ENCODE assay signal across 8 cellular contexts in the genomic region with DNA sequence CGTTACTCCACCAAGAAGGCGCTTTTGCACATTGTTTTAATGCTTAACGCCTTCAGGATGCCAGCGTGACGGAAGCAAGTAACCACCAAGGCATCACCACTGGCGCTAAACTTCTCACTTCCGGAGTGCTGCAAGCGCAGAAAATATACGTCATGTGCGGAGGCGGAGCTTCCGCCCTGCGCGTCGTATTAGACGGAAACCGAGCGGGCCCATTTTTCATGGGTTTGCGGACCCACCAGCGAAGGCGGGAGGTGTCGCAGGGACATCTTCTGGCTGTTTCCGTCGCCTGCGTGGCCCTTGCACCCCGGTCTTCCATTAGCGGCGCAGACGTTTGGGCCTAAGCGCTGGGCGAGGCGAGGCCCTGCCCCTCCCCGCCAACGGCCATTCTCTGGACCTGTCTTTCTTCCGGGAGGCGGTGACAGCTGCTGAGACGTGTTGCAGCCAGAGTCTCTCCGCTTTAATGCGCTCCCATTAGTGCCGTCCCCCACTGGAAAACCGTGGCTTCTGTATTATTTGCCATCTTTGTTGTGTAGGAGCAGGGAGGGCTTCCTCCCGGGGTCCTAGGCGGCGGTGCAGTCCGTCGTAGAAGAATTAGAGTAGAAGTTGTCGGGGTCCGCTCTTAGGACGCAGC. TPM values are rescaled to one million over a fixed set of nuclear protein-coding genes. Genes with fewer than 3 reads are reported as not detected.
DNase-seq lines count a peak whose midpoint lies in the region; ATAC-seq and TF ChIP-seq lines count a peak whose summit lies in the region.

A gene (plus strand): TSS at position 403 of the 631 bp plus-strand sequence. CDS start 235 bp downstream, outside the sequence.

- TF ChIP-seq POLR2A in Peyer's patch (IDR thresholded peaks at IDR 0.05), result peak; percentile 80 to 82

- H3K27me3 ChIP-seq in Peyer's patch, result no peaks in the 10 kb centered on the region
- no peaks in the 10 kb centered on the region for H3K27me3 ChIP-seq in esophagus (ENCODE audit: control insufficient read depth in 1 of 2, insufficient read depth in 2 of 2, low read length in 2 of 2)
- no peaks in the 10 kb centered on the region for H3K27me3 ChIP-seq in muscle layer of colon (ENCODE audit: control insufficient read depth in 1 of 2, insufficient read depth in 2 of 2, low read length in 2 of 2)

- peak within 1 kb of the TSS; percentile 87 to 97 (median 91) for H3K4me3 ChIP-seq in Peyer's patch
- peak within 1 kb of the TSS; percentile 91 to 93 for H3K4me3 ChIP-seq in esophagus (ENCODE audit: low read depth in 1 of 2, low read length in 2 of 2)
- peak within 1 kb of the TSS; percentile 88 to 93 for H3K4me3 ChIP-seq in muscle layer of colon (ENCODE audit: low read depth in 1 of 2, low read length in 2 of 2)

- H3K36me3 ChIP-seq in Peyer's patch (no peaks in the 10 kb centered on the region), esophagus (ENCODE audit: control insufficient read depth in 2 of 2, insufficient read depth in 2 of 2, low read length in 1 of 2) (no peaks in the 10 kb centered on the region), muscle layer of colon (ENCODE audit: insufficient read depth, low read length) (no peaks in the 10 kb centered on the region)

- H3K4me1 ChIP-seq in Peyer's patch, result peaks cover 0 to 11% (median 5%) of the 10 kb centered on the region in 4 donors
- no peaks in the 10 kb centered on the region for H3K4me1 ChIP-seq in esophagus (ENCODE audit: control insufficient read depth in 2 of 2, insufficient read depth in 2 of 2, low read length in 1 of 2)
- H3K4me1 ChIP-seq in muscle layer of colon (ENCODE audit: insufficient read depth, low read length), result peaks cover 15% of the 10 kb centered on the region

- no peaks in the 10 kb centered on the region for H3K9me3 ChIP-seq in Peyer's patch
- no peaks in the 10 kb centered on the region for H3K9me3 ChIP-seq in esophagus (ENCODE audit: control insufficient read depth in 2 of 2, insufficient read depth in 1 of 2, low read depth in 1 of 2, low read length in 1 of 2)
- no peaks in the 10 kb centered on the region for H3K9me3 ChIP-seq in muscle layer of colon (ENCODE audit: low read length)

- peak in 2 of 6 experiments; percentile 11 to 17 for TF ChIP-seq CTCF in Peyer's patch (IDR thresholded peaks at IDR 0.05)

- H3K27ac ChIP-seq in Peyer's patch (peak within 1 kb of the TSS; percentile 93 to 100 (median 98)), esophagus (ENCODE audit: low read depth in 2 of 2, low read length in 1 of 2) (peak within 1 kb of the TSS; percentile 99), muscle layer of colon (ENCODE audit: low read depth, low read length) (peak within 1 kb of the TSS; percentile 97)

- H3K9ac ChIP-seq in muscle layer of colon (ENCODE audit: low read length), result peak within 1 kb of the TSS; percentile 63

- DNase-seq in DMS53 treated with DMSO at 0.1 percent for 48 hours (lab: John Stamatoyannopoulos, UW; ENCODE audit: unreplicated experiment), result peak; percentile 52
- peak; percentile 97 for DNase-seq in KG1 (lab: John Stamatoyannopoulos, UW)
- DNase-seq in Peyer's patch, result peak; percentile 87 to 98 (median 97)
- DNase-seq in activated T-cell treated with anti-CD3 and anti-CD28 coated beads, Interleukin-2, amount 50 U/mL, for 48 hours, result peak; percentile 97
- DNase-seq in stimulated activated CD8-positive, alpha-beta memory T cell treated with anti-CD3 and anti-CD28 coated beads, Interleukin-7, amount 100 ng/mL, for 24 hours (ENCODE audit: low read depth), result peak; percentile 87

- peak; percentile 86 for ATAC-seq in GM21723 (IDR thresholded peaks at IDR 0.05; ENCODE audit: unreplicated experiment)

- 1% methylated on average over 49 of the region's 49 CpGs for WGBS in esophagus, 2 donors

RNA-seq across cellular contexts. Expression of the gene that starts here (rescaled TPM):
- total RNA-seq in Peyer's patch, result 100 to 1,000 TPM in 3 of 4 donors, 10 to 100 TPM in 1; 91.8 to 231 (median 113) TPM
- 10 to 100 TPM; 29.7 to 61.4 TPM for polyA plus RNA-seq in esophagus

Comparison
In these comparisons a context has a peak if more than half of its experiments do, and no peak if none do; other contexts are left out.
1. Peak in every context shown above with its lines: DNase-seq, ATAC-seq, H3K4me3 ChIP-seq and H3K27ac ChIP-seq.